In genomic region chrX:44352739-44353138, GRCh38 we compare ENCODE assay signal across 22 cellular contexts.
"Had no signal": no experiment of that assay in that cellular context is flagged by ENCODE, and none has a peak within 500 bp of the region (broad histone marks: within the 10 kb centered on the region; RNA-seq: fewer than 3 reads in every experiment).

No MANE protein-coding gene starts in this region.

- H3K27ac Mint-ChIP-seq: activated CD4-positive, alpha-beta memory T cell treated with anti-CD3 and anti-CD28 coated beads for 36 hours; activated CD4-positive, alpha-beta T cell treated with anti-CD3 and anti-CD28 coated beads for 36 hours; activated CD8-positive, alpha-beta memory T cell treated with anti-CD3 and anti-CD28 coated beads, Interleukin-2, amount 10 ng/mL, durations not matched to agents 7 days and 5 days; activated naive CD4-positive, alpha-beta T cell treated with anti-CD3 and anti-CD28 coated beads, Interleukin-2, amount 50 U/mL, for 24 hours; activated T-cell treated with anti-CD3 and anti-CD28 coated beads, Interleukin-2, amount 50 U/mL, for 24 hours; progenitor cell of endocrine pancreas had no signal

- H3K36me3 Mint-ChIP-seq: activated CD4-positive, alpha-beta memory T cell treated with anti-CD3 and anti-CD28 coated beads for 36 hours; activated CD8-positive, alpha-beta memory T cell treated with anti-CD3 and anti-CD28 coated beads, Interleukin-2, amount 10 ng/mL, durations not matched to agents 7 days and 5 days; activated naive CD4-positive, alpha-beta T cell treated with anti-CD3 and anti-CD28 coated beads, Interleukin-2, amount 50 U/mL, for 24 hours had no signal

- H3K27me3 Mint-ChIP-seq: activated CD4-positive, alpha-beta memory T cell treated with anti-CD3 and anti-CD28 coated beads for 36 hours; activated CD4-positive, alpha-beta T cell treated with anti-CD3 and anti-CD28 coated beads for 36 hours; activated CD8-positive, alpha-beta memory T cell treated with anti-CD3 and anti-CD28 coated beads, Interleukin-2, amount 10 ng/mL, durations not matched to agents 7 days and 5 days; activated naive CD4-positive, alpha-beta T cell treated with anti-CD3 and anti-CD28 coated beads, Interleukin-2, amount 50 U/mL, for 24 hours; progenitor cell of endocrine pancreas had no signal

- H3K4me1 Mint-ChIP-seq: activated CD8-positive, alpha-beta memory T cell treated with anti-CD3 and anti-CD28 coated beads, Interleukin-2, amount 10 ng/mL, durations not matched to agents 7 days and 5 days had no signal

- H3K9me3 ChIP-seq: adrenal gland, colonic mucosa, gastrocnemius medialis, heart right ventricle had no signal

- H3K4me1 ChIP-seq: adrenal gland, colonic mucosa, gastrocnemius medialis, heart right ventricle had no signal

- ATAC-seq: activated CD4-positive, alpha-beta T cell treated with anti-CD3 and anti-CD28 coated beads for 36 hours; activated CD8-positive, alpha-beta memory T cell treated with anti-CD3 and anti-CD28 coated beads, Interleukin-2, amount 10 ng/mL, durations not matched to agents 7 days and 5 days; gastrocnemius medialis; heart right ventricle; left lobe of liver; right cardiac atrium; SK-N-SH treated with all-trans-retinoic acid at 6 μM for 48 hours had no signal

- H3K27me3 ChIP-seq: colonic mucosa had no signal

- H3K4me3 Mint-ChIP-seq: activated CD4-positive, alpha-beta memory T cell treated with anti-CD3 and anti-CD28 coated beads for 36 hours; activated CD4-positive, alpha-beta T cell treated with anti-CD3 and anti-CD28 coated beads for 36 hours; activated CD8-positive, alpha-beta memory T cell treated with anti-CD3 and anti-CD28 coated beads, Interleukin-2, amount 10 ng/mL, durations not matched to agents 7 days and 5 days; activated naive CD4-positive, alpha-beta T cell treated with anti-CD3 and anti-CD28 coated beads, Interleukin-2, amount 50 U/mL, for 24 hours; activated T-cell treated with anti-CD3 and anti-CD28 coated beads, Interleukin-2, amount 50 U/mL, for 24 hours had no signal

- H3K36me3 ChIP-seq: adrenal gland, colonic mucosa, gastrocnemius medialis, heart right ventricle had no signal

- H3K9me3 Mint-ChIP-seq: activated CD4-positive, alpha-beta memory T cell treated with anti-CD3 and anti-CD28 coated beads for 36 hours; activated naive CD4-positive, alpha-beta T cell treated with anti-CD3 and anti-CD28 coated beads, Interleukin-2, amount 50 U/mL, for 24 hours; activated T-cell treated with anti-CD3 and anti-CD28 coated beads, Interleukin-2, amount 50 U/mL, for 24 hours had no signal

- H3K27ac ChIP-seq: adrenal gland, colonic mucosa, gastrocnemius medialis, heart right ventricle had no signal

- DNase-seq: activated CD4-positive, alpha-beta memory T cell treated with anti-CD3 and anti-CD28 coated beads for 36 hours; activated CD4-positive, alpha-beta T cell treated with anti-CD3 and anti-CD28 coated beads for 36 hours; activated CD8-positive, alpha-beta memory T cell treated with anti-CD3 and anti-CD28 coated beads, Interleukin-2, amount 10 ng/mL, durations not matched to agents 7 days and 5 days; activated T-cell treated with anti-CD3 and anti-CD28 coated beads, Interleukin-2, amount 50 U/mL, for 24 hours; adrenal gland; caudate nucleus; colonic mucosa; gastrocnemius medialis; heart right ventricle; islet precursor cell; mesendoderm; right cardiac atrium; stimulated activated CD4-positive, alpha-beta T cell treated with anti-CD3 and anti-CD28 coated beads, Interleukin-4, amount 100 ng/mL, for 24 hours; stimulated activated naive CD4-positive, alpha-beta T cell treated with Interleukin-2 at 50 U/mL for 16 hours; T-helper 1 cell; T1000; trophoblast cell had no signal

- H3K4me3 ChIP-seq: adrenal gland, colonic mucosa, gastrocnemius medialis, heart right ventricle, skin epidermis had no signal
